31 cellular contexts compared by ENCODE assay signal in genomic region chr19:35177377-35178274, GRCh38. TPM values are rescaled to one million over a fixed set of nuclear protein-coding genes. Genes with fewer than 3 reads are reported as not detected.
DNase-seq lines count a peak whose midpoint lies in the region; ATAC-seq and TF ChIP-seq lines count a peak whose summit lies in the region.
"Had no signal": no experiment of that assay in that cellular context is flagged by ENCODE, and none has a peak within 500 bp of the region (broad histone marks: within the 10 kb centered on the region; RNA-seq: fewer than 3 reads in every experiment).

No MANE protein-coding gene starts in this region.

- WGBS in endodermal cell (ENCODE audit: insufficient coverage in 1 of 2, insufficient read length in 1 of 2), 2 experiments: 90 to 95% methylated on average over 5 to 7 of the region's 7 CpGs

- H3K27me3 Mint-ChIP-seq in CD14-positive monocyte (ENCODE audit: low read depth in 3 of 3) (peaks cover 0 to 2% (median 1%) of the 10 kb centered on the region in 3 donors), endodermal cell (ENCODE audit: insufficient read depth) (peaks cover 6% of the 10 kb centered on the region)
- H3K27me3 Mint-ChIP-seq: activated CD4-positive, alpha-beta memory T cell treated with anti-CD3 and anti-CD28 coated beads, Interleukin-2, amount 10 ng/mL, durations not matched to agents 7 days and 5 days; activated T-cell treated with anti-CD3 and anti-CD28 coated beads, Interleukin-2, amount 50 U/mL, for 24 hours; stimulated activated naive B cell treated with anti-CD40 and anti-IgM and Interleukin-4, amounts not matched to agents 10 μg/mL and 1 μg/mL and 100 μg/mL, for 72 hours had no signal

- no peaks in the 10 kb centered on the region for H3K4me1 ChIP-seq in endodermal cell (ENCODE audit: control insufficient read depth, insufficient read depth, low read length)
- H3K4me1 ChIP-seq: sigmoid colon, testis had no signal

- intact Hi-C loops in CD14-positive monocyte (cut with micrococcal nuclease): loop anchor here in 1 of 2 donors (5.0 kb wide), 1 partner anchor 35 kb away; no protein-coding TSS in a partner anchor

- no peak overlapping the region for H3K27ac ChIP-seq in endodermal cell (ENCODE audit: low read depth, low read length)
- H3K27ac ChIP-seq: 22Rv1, dorsolateral prefrontal cortex, left lung, neutrophil, sigmoid colon, testis had no signal

- H3K36me3 Mint-ChIP-seq in CD14-positive monocyte: peaks cover 0 to 1% of the 10 kb centered on the region in 2 donors
- peaks cover 3% of the 10 kb centered on the region for H3K36me3 Mint-ChIP-seq in endodermal cell (ENCODE audit: low read depth)
- H3K36me3 Mint-ChIP-seq: brain had no signal

- ATAC-seq in activated CD4-positive, CD25-positive, alpha-beta regulatory T cell treated with anti-CD3 and anti-CD28 coated beads, Interleukin-2, amount 50 U/mL, for 24 hours: peak; percentile 41 to 55
- ATAC-seq: left lung; stimulated activated naive B cell treated with anti-CD40 and anti-IgM and Interleukin-4, amounts not matched to agents 10 μg/mL and 1 μg/mL and 100 μg/mL, for 72 hours had no signal

- no peaks in the 10 kb centered on the region for H3K27me3 ChIP-seq in endodermal cell (ENCODE audit: control insufficient read depth, insufficient read depth, low read length, poor library complexity, severe bottlenecking)
- H3K27me3 ChIP-seq: dorsolateral prefrontal cortex, left lung, neutrophil, sigmoid colon, testis had no signal

- TF ChIP-seq CTCF in CD14-positive monocyte (IDR thresholded peaks at IDR 0.05): no peak
- TF ChIP-seq CTCF in endodermal cell (conservative IDR thresholded peaks at IDR 0.05): no peak

- no peaks in the 10 kb centered on the region for H3K36me3 ChIP-seq in endodermal cell (ENCODE audit: control insufficient read depth, insufficient read depth, low read length)
- H3K36me3 ChIP-seq: left lung, sigmoid colon had no signal

- H3K4me1 Mint-ChIP-seq in CD14-positive monocyte (peaks cover 38% of the 10 kb centered on the region), endodermal cell (no peaks in the 10 kb centered on the region)
- H3K4me1 Mint-ChIP-seq: brain had no signal

- no peak overlapping the region for H3K4me3 Mint-ChIP-seq in CD14-positive monocyte
- no peak overlapping the region for H3K4me3 Mint-ChIP-seq in endodermal cell
- H3K4me3 Mint-ChIP-seq: activated CD4-positive, alpha-beta memory T cell treated with anti-CD3 and anti-CD28 coated beads, Interleukin-2, amount 10 ng/mL, durations not matched to agents 7 days and 5 days; activated T-cell treated with anti-CD3 and anti-CD28 coated beads, Interleukin-2, amount 50 U/mL, for 24 hours; brain; CD8-positive, alpha-beta memory T cell; stimulated activated naive B cell treated with anti-CD40 and anti-IgM and Interleukin-4, amounts not matched to agents 10 μg/mL and 1 μg/mL and 100 μg/mL, for 72 hours had no signal

- H3K9ac ChIP-seq in endodermal cell (ENCODE audit: extremely low read depth, low read length, poor library complexity, severe bottlenecking): no peak overlapping the region

- H3K9me3 Mint-ChIP-seq in CD14-positive monocyte (peaks cover 0 to 2% (median 0%) of the 10 kb centered on the region in 7 donors), endodermal cell (peaks cover 14% of the 10 kb centered on the region)

- peak overlapping the region in 5 of 7 donors; percentile 4 to 73 (median 52) for H3K27ac Mint-ChIP-seq in CD14-positive monocyte
- H3K27ac Mint-ChIP-seq in endodermal cell: no peak overlapping the region
- H3K27ac Mint-ChIP-seq: activated CD4-positive, alpha-beta memory T cell treated with anti-CD3 and anti-CD28 coated beads, Interleukin-2, amount 10 ng/mL, durations not matched to agents 7 days and 5 days; activated T-cell treated with anti-CD3 and anti-CD28 coated beads, Interleukin-2, amount 50 U/mL, for 24 hours; brain; progenitor cell of endocrine pancreas; stimulated activated naive B cell treated with anti-CD40 and anti-IgM and Interleukin-4, amounts not matched to agents 10 μg/mL and 1 μg/mL and 100 μg/mL, for 72 hours had no signal

- no peak overlapping the region for H3K4me3 ChIP-seq in endodermal cell (ENCODE audit: low read length)
- H3K4me3 ChIP-seq: dorsolateral prefrontal cortex, left lung, sigmoid colon, testis had no signal

- H3K9me3 ChIP-seq in endodermal cell (ENCODE audit: control insufficient read depth, low read length): peaks cover 3% of the 10 kb centered on the region
- H3K9me3 ChIP-seq: left lung, neutrophil, sigmoid colon, testis had no signal

- DNase-seq in activated CD4-positive, CD25-positive, alpha-beta regulatory T cell (lab: John Stamatoyannopoulos, UW): no peak
- no peak for DNase-seq in CD14-positive monocyte (ENCODE audit: low spot score)
- peak; percentile 5 for DNase-seq in endodermal cell
- no peak for DNase-seq in NCI-H526 treated with DMSO at 0.1 percent for 48 hours (lab: John Stamatoyannopoulos, UW)
- DNase-seq in A172 (ENCODE audit: low spot score): no peak
- DNase-seq: activated CD4-positive, alpha-beta memory T cell treated with anti-CD3 and anti-CD28 coated beads, Interleukin-2, amount 10 ng/mL, durations not matched to agents 7 days and 5 days; activated naive CD4-positive, alpha-beta T cell treated with Interleukin-2 at 50 U/mL for 16 hours; activated T-cell treated with anti-CD3 and anti-CD28 coated beads, Interleukin-2, amount 50 U/mL, for 24 hours; CD8-positive, alpha-beta memory T cell; cerebellar nuclear complex; DMS 273 treated with DMSO at 0.1 percent for 48 hours; dorsolateral prefrontal cortex; EL; KG1; left lung; mesenchymal stem cell; NCI-H1417 treated with DMSO at 0.1 percent for 48 hours; NCI-H2081; NCI-H345; NCI-H774; stimulated activated CD4-positive, alpha-beta T cell treated with anti-CD3 and anti-CD28 coated beads, Interleukin-4, amount 100 ng/mL, for 24 hours; stimulated activated naive B cell treated with anti-CD40 and anti-IgM and Interleukin-4, amounts not matched to agents 10 μg/mL and 1 μg/mL and 100 μg/mL, for 72 hours; SW 1271; T1000; testis had no signal

RNA-seq across cellular contexts. Expression of gene FXYD5, which starts 23.1 kb away (rescaled TPM):
- polyA plus RNA-seq in CD14-positive monocyte: 100 to 1,000 TPM; 204 to 312 TPM
- 10 to 100 TPM; 24.0 to 29.6 TPM for total RNA-seq in endodermal cell
- polyA plus RNA-seq in endodermal cell (2013, experiment 1 of 2): 36.6 TPM
- 27.4 TPM for polyA plus RNA-seq in endodermal cell (2013, experiment 2 of 2)
- 93.9 and 103 TPM in 2 replicates for total RNA-seq in A172 (2014; rRNA removed; shearing (Covaris generic))

RNA-seq across cellular contexts. Expression of gene FXYD7, which starts 34.6 kb away (rescaled TPM):
- not detected for polyA plus RNA-seq in CD14-positive monocyte
- 1 to 10 TPM in 1 of 2 donors, not detected in 1; 1.1 TPM for total RNA-seq in endodermal cell
- polyA plus RNA-seq in endodermal cell (2013, experiment 1 of 2): 8.2 TPM
- 5.4 TPM for polyA plus RNA-seq in endodermal cell (2013, experiment 2 of 2)
- not detected in 2 replicates for total RNA-seq in A172 (2014; rRNA removed; shearing (Covaris generic))
- total RNA-seq: left lung, progenitor cell of endocrine pancreas had no signal

RNA-seq across cellular contexts. Expression of gene FXYD1, which starts 39.0 kb away (rescaled TPM):
- under 1 TPM in 1 of 2 donors, not detected in 1; 0.74 TPM for polyA plus RNA-seq in CD14-positive monocyte
- under 1 TPM in 1 of 2 donors, not detected in 1; 0.75 TPM for total RNA-seq in endodermal cell
- polyA plus RNA-seq in endodermal cell (2013, experiment 1 of 2): 2.1 TPM
- polyA plus RNA-seq in endodermal cell (2013, experiment 2 of 2): 5.6 TPM
- total RNA-seq in A172 (2014; rRNA removed; shearing (Covaris generic)): not detected in 2 replicates
- total RNA-seq: CD8-positive, alpha-beta memory T cell; progenitor cell of endocrine pancreas had no signal

RNA-seq across cellular contexts. Expression of gene LGI4, which starts 42.8 kb away (rescaled TPM):
- polyA plus RNA-seq in CD14-positive monocyte: not detected
- under 1 TPM; 0.27 to 0.37 TPM for total RNA-seq in endodermal cell
- polyA plus RNA-seq in endodermal cell (2013, experiment 1 of 2): 8.4 TPM
- 7.0 TPM for polyA plus RNA-seq in endodermal cell (2013, experiment 2 of 2)
- 0.43 TPM in 1 of 2 replicates, not detected in the other for total RNA-seq in A172 (2014; rRNA removed; shearing (Covaris generic))
- total RNA-seq: progenitor cell of endocrine pancreas had no signal
- polyA plus RNA-seq: CD8-positive, alpha-beta memory T cell had no signal

RNA-seq across cellular contexts. Expression of gene FAM187B, which starts 50.9 kb away (rescaled TPM):
- not detected for polyA plus RNA-seq in CD14-positive monocyte
- not detected for total RNA-seq in endodermal cell
- polyA plus RNA-seq in endodermal cell (2013, experiment 1 of 2): not detected
- polyA plus RNA-seq in endodermal cell (2013, experiment 2 of 2): not detected
- total RNA-seq in A172 (2014; rRNA removed; shearing (Covaris generic)): not detected in 2 replicates
- total RNA-seq: activated CD4-positive, alpha-beta memory T cell treated with anti-CD3 and anti-CD28 coated beads, Interleukin-2, amount 10 ng/mL, durations not matched to agents 7 days and 5 days; CD8-positive, alpha-beta memory T cell; progenitor cell of endocrine pancreas; sigmoid colon had no signal
- polyA plus RNA-seq: CD8-positive, alpha-beta memory T cell; sigmoid colon had no signal
